ENCODE assay signal across 21 cellular contexts in genomic region chr22:19457828-19458428, GRCh38. TPM values are rescaled to one million over a fixed set of nuclear protein-coding genes. Genes with fewer than 3 reads are reported as not detected.
A peak's percentile ranks its signal among the peaks of the same experiment; 100 is the strongest.
DNase-seq lines count a peak whose midpoint lies in the region; ATAC-seq, FAIRE-seq and TF ChIP-seq lines count a peak whose summit lies in the region.
"Had no signal": no experiment of that assay in that cellular context is flagged by ENCODE, and none has a peak within 500 bp of the region (broad histone marks: within the 10 kb centered on the region; RNA-seq: fewer than 3 reads in every experiment).

No MANE protein-coding gene starts in this region.

- no peaks in the 10 kb centered on the region for H3K27me3 Mint-ChIP-seq in activated CD4-positive, alpha-beta T cell treated with anti-CD3 and anti-CD28 coated beads, Interleukin-2, amount 10 ng/mL, durations not matched to agents 7 days and 5 days
- H3K27me3 Mint-ChIP-seq in CD8-positive, alpha-beta T cell (ENCODE audit: low read depth): no peaks in the 10 kb centered on the region
- no peaks in the 10 kb centered on the region for H3K27me3 Mint-ChIP-seq in central memory CD8-positive, alpha-beta T cell
- H3K27me3 Mint-ChIP-seq: CD4-positive, alpha-beta memory T cell had no signal

- H3K27ac ChIP-seq in CD8-positive, alpha-beta T cell (ENCODE audit: low read depth, low read length): no peak overlapping the region
- H3K27ac ChIP-seq in uterus: no peak overlapping the region
- H3K27ac ChIP-seq: 22Rv1, A549, BLaER1 had no signal

- ATAC-seq in CD8-positive, alpha-beta T cell: no peak
- ATAC-seq in central memory CD8-positive, alpha-beta T cell (replicated peaks; ENCODE audit: extremely low read depth, poor library complexity, severe bottlenecking): no peak
- ATAC-seq in HG03354 (IDR thresholded peaks at IDR 0.05; ENCODE audit: poor library complexity, severe bottlenecking, unreplicated experiment): no peak
- ATAC-seq: A549, GM12878, HepG2 had no signal

- H3K9me3 Mint-ChIP-seq in activated CD4-positive, alpha-beta T cell treated with anti-CD3 and anti-CD28 coated beads, Interleukin-2, amount 10 ng/mL, durations not matched to agents 7 days and 5 days: no peaks in the 10 kb centered on the region
- no peaks in the 10 kb centered on the region for H3K9me3 Mint-ChIP-seq in CD8-positive, alpha-beta T cell
- H3K9me3 Mint-ChIP-seq in central memory CD8-positive, alpha-beta T cell: no peaks in the 10 kb centered on the region
- H3K9me3 Mint-ChIP-seq: CD14-positive monocyte; CD4-positive, alpha-beta memory T cell; H9 had no signal

- H3K36me3 ChIP-seq in CD8-positive, alpha-beta T cell (ENCODE audit: insufficient read depth, low read length): peaks cover 51% of the 10 kb centered on the region
- H3K36me3 ChIP-seq in uterus: no peaks in the 10 kb centered on the region

- no peak for TF ChIP-seq POLR2A in uterus (IDR thresholded peaks at IDR 0.05)

- peak; percentile 70 for FAIRE-seq in urothelium cell line (lab: Jason Lieb, UNC)
- FAIRE-seq: A549, GM12878, GM19239, H1, HepG2 had no signal

- peaks cover 45% of the 10 kb centered on the region for H3K36me3 Mint-ChIP-seq in activated CD4-positive, alpha-beta T cell treated with anti-CD3 and anti-CD28 coated beads, Interleukin-2, amount 10 ng/mL, durations not matched to agents 7 days and 5 days (ENCODE audit: low read depth)
- peaks cover 74% of the 10 kb centered on the region for H3K36me3 Mint-ChIP-seq in CD8-positive, alpha-beta T cell
- peaks cover 52% of the 10 kb centered on the region for H3K36me3 Mint-ChIP-seq in central memory CD8-positive, alpha-beta T cell (ENCODE audit: insufficient read depth)

- no peaks in the 10 kb centered on the region for H3K9me3 ChIP-seq in CD8-positive, alpha-beta T cell (ENCODE audit: low read length)
- no peaks in the 10 kb centered on the region for H3K9me3 ChIP-seq in uterus
- H3K9me3 ChIP-seq: A549, BLaER1 had no signal

- no peak overlapping the region for H3K4me3 Mint-ChIP-seq in activated CD4-positive, alpha-beta T cell treated with anti-CD3 and anti-CD28 coated beads, Interleukin-2, amount 10 ng/mL, durations not matched to agents 7 days and 5 days
- H3K4me3 Mint-ChIP-seq in CD8-positive, alpha-beta T cell: no peak overlapping the region
- H3K4me3 Mint-ChIP-seq in central memory CD8-positive, alpha-beta T cell: no peak overlapping the region
- H3K4me3 Mint-ChIP-seq: CD14-positive monocyte; CD4-positive, alpha-beta memory T cell; H9 had no signal

- POLR2A ChIA-PET in activated CD4-positive, alpha-beta T cell treated with anti-CD3 and anti-CD28 coated beads, Interleukin-2, amount 10 ng/mL, durations not matched to agents 7 days and 5 days (lab: Charles Lee): no interaction called here
- POLR2A ChIA-PET in CD8-positive, alpha-beta T cell (lab: Charles Lee): interaction anchor here (1.0 kb wide), 1 partner anchor 11 kb away, joined by 3 read pairs; the partner anchor contains the start of gene C22orf39

- H3K27ac Mint-ChIP-seq in activated CD4-positive, alpha-beta T cell treated with anti-CD3 and anti-CD28 coated beads, Interleukin-2, amount 10 ng/mL, durations not matched to agents 7 days and 5 days: peak overlapping the region; percentile 13
- H3K27ac Mint-ChIP-seq in CD8-positive, alpha-beta T cell: peak overlapping the region; percentile 52
- peak overlapping the region; percentile 35 for H3K27ac Mint-ChIP-seq in central memory CD8-positive, alpha-beta T cell (ENCODE audit: low read depth)
- H3K27ac Mint-ChIP-seq: H9 had no signal

- H3K4me1 Mint-ChIP-seq in activated CD4-positive, alpha-beta T cell treated with anti-CD3 and anti-CD28 coated beads, Interleukin-2, amount 10 ng/mL, durations not matched to agents 7 days and 5 days: no peaks in the 10 kb centered on the region
- H3K4me1 Mint-ChIP-seq in CD8-positive, alpha-beta T cell (ENCODE audit: low read depth): no peaks in the 10 kb centered on the region
- no peaks in the 10 kb centered on the region for H3K4me1 Mint-ChIP-seq in central memory CD8-positive, alpha-beta T cell
- H3K4me1 Mint-ChIP-seq: CD14-positive monocyte; CD4-positive, alpha-beta memory T cell had no signal

- H3K4me1 ChIP-seq in CD8-positive, alpha-beta T cell (ENCODE audit: insufficient read depth, low read length): no peaks in the 10 kb centered on the region
- H3K4me1 ChIP-seq in uterus: no peaks in the 10 kb centered on the region
- H3K4me1 ChIP-seq: A549, BLaER1 had no signal

- H3K27me3 ChIP-seq in CD8-positive, alpha-beta T cell (ENCODE audit: insufficient read depth, low read length): no peaks in the 10 kb centered on the region
- H3K27me3 ChIP-seq in uterus: no peaks in the 10 kb centered on the region
- H3K27me3 ChIP-seq: BLaER1 had no signal

- intact Hi-C loops in CD8-positive, alpha-beta T cell (cut with DNase I, micrococcal nuclease): no loop called here
- intact Hi-C loops in uterus (cut with DNase I; ENCODE audit: low total_unique reads): no loop called here

- no peak for TF ChIP-seq CTCF in CD8-positive, alpha-beta T cell (IDR thresholded peaks at IDR 0.05)
- no peak for TF ChIP-seq CTCF in uterus (IDR thresholded peaks at IDR 0.05)

- no peak overlapping the region for H3K4me3 ChIP-seq in CD8-positive, alpha-beta T cell (ENCODE audit: low read depth, low read length)
- H3K4me3 ChIP-seq in uterus: no peak overlapping the region
- H3K4me3 ChIP-seq: A549, BLaER1, GM12878 had no signal

- CTCF ChIA-PET in activated CD4-positive, alpha-beta T cell treated with anti-CD3 and anti-CD28 coated beads, Interleukin-2, amount 10 ng/mL, durations not matched to agents 7 days and 5 days (lab: Charles Lee): interaction anchor here (1.0 to 1.2 kb wide), 2 partner anchors 16 to 22 kb away, joined by 3 to 4 read pairs; partner anchors contain the start of gene CDC45
- CTCF ChIA-PET in CD8-positive, alpha-beta T cell (lab: Charles Lee): no interaction called here

- no peak for DNase-seq in activated CD4-positive, alpha-beta T cell treated with anti-CD3 and anti-CD28 coated beads, Interleukin-2, amount 10 ng/mL, durations not matched to agents 7 days and 5 days
- no peak for DNase-seq in activated CD4-positive, alpha-beta T cell treated with anti-CD3 and anti-CD28 coated beads, Interleukin-2, amount 50 U/mL, for 4 hours
- DNase-seq in CD8-positive, alpha-beta T cell: no peak
- DNase-seq in central memory CD8-positive, alpha-beta T cell (ENCODE audit: low spot score in 2 of 2): no peak
- DNase-seq in urothelium cell line (ENCODE audit: low spot score) (no peak), uterus (no peak)
- DNase-seq: AML-193; Calu3; CD4-positive, alpha-beta memory T cell; DMS79 treated with DMSO at 0.1 percent for 48 hours; GF-D8; H9 had no signal

RNA-seq across cellular contexts. Expression of gene C22orf39, which starts 10.4 kb away (rescaled TPM):
- 10 to 100 TPM; 33.3 to 34.0 TPM for total RNA-seq in activated CD4-positive, alpha-beta T cell treated with anti-CD3 and anti-CD28 coated beads, Interleukin-2, amount 10 ng/mL, durations not matched to agents 7 days and 5 days
- 10 to 100 TPM; 31.0 to 34.1 TPM for total RNA-seq in CD8-positive, alpha-beta T cell
- total RNA-seq in uterus: 100 to 1,000 TPM in 1 of 4 donors, 10 to 100 TPM in 3; 38.4 to 112 (median 47.8) TPM

RNA-seq across cellular contexts. Expression of gene UFD1, which starts 21.1 kb away (rescaled TPM):
- 100 to 1,000 TPM in 1 of 2 experiments, 10 to 100 TPM in 1; 93.1 to 114 TPM for total RNA-seq in activated CD4-positive, alpha-beta T cell treated with anti-CD3 and anti-CD28 coated beads, Interleukin-2, amount 10 ng/mL, durations not matched to agents 7 days and 5 days
- total RNA-seq in CD8-positive, alpha-beta T cell: 10 to 100 TPM; 67.8 to 70.8 TPM
- total RNA-seq in uterus: 10 to 100 TPM; 30.5 to 55.0 (median 45.7) TPM

RNA-seq across cellular contexts. Expression of gene CDC45, which starts 21.8 kb away (rescaled TPM):
- total RNA-seq in activated CD4-positive, alpha-beta T cell treated with anti-CD3 and anti-CD28 coated beads, Interleukin-2, amount 10 ng/mL, durations not matched to agents 7 days and 5 days: 10 to 100 TPM; 59.5 to 65.7 TPM
- 1 to 10 TPM; 1.8 to 2.3 TPM for total RNA-seq in CD8-positive, alpha-beta T cell
- total RNA-seq in uterus: 10 to 100 TPM in 1 of 4 donors, not detected in 3; 11.7 TPM

RNA-seq across cellular contexts. Expression of gene MRPL40, which starts 25.6 kb away (rescaled TPM):
- 10 to 100 TPM; 19.7 to 19.9 TPM for total RNA-seq in activated CD4-positive, alpha-beta T cell treated with anti-CD3 and anti-CD28 coated beads, Interleukin-2, amount 10 ng/mL, durations not matched to agents 7 days and 5 days
- total RNA-seq in CD8-positive, alpha-beta T cell: 10 to 100 TPM in 1 of 2 experiments, 1 to 10 TPM in 1; 9.9 to 10.5 TPM
- 10 to 100 TPM in 3 of 4 donors, 1 to 10 TPM in 1; 5.0 to 20.4 (median 12.3) TPM for total RNA-seq in uterus

RNA-seq across cellular contexts. Expression of gene HIRA, which starts 26.4 kb away (rescaled TPM):
- total RNA-seq in activated CD4-positive, alpha-beta T cell treated with anti-CD3 and anti-CD28 coated beads, Interleukin-2, amount 10 ng/mL, durations not matched to agents 7 days and 5 days: 10 to 100 TPM; 45.0 to 51.2 TPM
- 10 to 100 TPM; 16.1 to 16.7 TPM for total RNA-seq in CD8-positive, alpha-beta T cell
- total RNA-seq in uterus: 10 to 100 TPM in 2 of 4 donors, 1 to 10 TPM in 1, under 1 TPM in 1; 0.29 to 32.1 (median 11.7) TPM

Comparison
In these comparisons a context has a peak if more than half of its experiments do, and no peak if none do; other contexts are left out.
1. RNA of gene CDC45, which starts 21.8 kb away (total RNA-seq): 59.5 to 65.7 TPM in activated CD4-positive, alpha-beta T cell treated with anti-CD3 and anti-CD28 coated beads, Interleukin-2, amount 10 ng/mL, durations not matched to agents 7 days and 5 days; 1.8 to 2.3 TPM in CD8-positive, alpha-beta T cell and 11.7 TPM in uterus; every median in the first group is over 4 times any median in the second.
2. Peak in every context shown above with its lines, with median percentiles within 50 percentile points of each other: H3K27ac Mint-ChIP-seq.